In genomic region chr15:59013246-59013645, GRCh38 we compare ENCODE assay signal across 20 cellular contexts.
"Had no signal": no experiment of that assay in that cellular context is flagged by ENCODE, and none has a peak within 500 bp of the region (broad histone marks: within the 10 kb centered on the region; RNA-seq: fewer than 3 reads in every experiment).

No MANE protein-coding gene starts in this region.

- H3K36me3 ChIP-seq: breast epithelium, sigmoid colon, thyroid gland had no signal

- H3K4me3 Mint-ChIP-seq: activated CD4-positive, alpha-beta T cell treated with anti-CD3 and anti-CD28 coated beads, Interleukin-2, amount 10 ng/mL, durations not matched to agents 24 days and 14 days; activated CD8-positive, alpha-beta memory T cell treated with anti-CD3 and anti-CD28 coated beads, Interleukin-2, amount 10 ng/mL, durations not matched to agents 7 days and 5 days; activated CD8-positive, alpha-beta T cell treated with anti-CD3 and anti-CD28 coated beads for 36 hours; activated naive CD8-positive, alpha-beta T cell treated with anti-CD3 and anti-CD28 coated beads, Interleukin-2, amount 50 U/mL, for 24 hours; naive B cell; neural crest cell had no signal

- H3K27ac ChIP-seq: breast epithelium, coronary artery, foreskin keratinocyte, lower lobe of right lung, sigmoid colon, thyroid gland had no signal

- H3K9me3 ChIP-seq: breast epithelium, lower lobe of right lung, sigmoid colon, thyroid gland had no signal

- H3K27ac Mint-ChIP-seq: activated CD4-positive, alpha-beta T cell treated with anti-CD3 and anti-CD28 coated beads, Interleukin-2, amount 10 ng/mL, durations not matched to agents 24 days and 14 days; activated CD8-positive, alpha-beta memory T cell treated with anti-CD3 and anti-CD28 coated beads, Interleukin-2, amount 10 ng/mL, durations not matched to agents 7 days and 5 days; activated CD8-positive, alpha-beta T cell treated with anti-CD3 and anti-CD28 coated beads for 36 hours; activated naive CD8-positive, alpha-beta T cell treated with anti-CD3 and anti-CD28 coated beads, Interleukin-2, amount 50 U/mL, for 24 hours had no signal

- H3K9me3 Mint-ChIP-seq: activated CD4-positive, alpha-beta T cell treated with anti-CD3 and anti-CD28 coated beads, Interleukin-2, amount 10 ng/mL, durations not matched to agents 24 days and 14 days; activated CD8-positive, alpha-beta T cell treated with anti-CD3 and anti-CD28 coated beads for 36 hours; activated naive CD8-positive, alpha-beta T cell treated with anti-CD3 and anti-CD28 coated beads, Interleukin-2, amount 50 U/mL, for 24 hours; naive B cell had no signal

- H3K27me3 ChIP-seq: breast epithelium, foreskin keratinocyte, sigmoid colon, thyroid gland had no signal

- H3K36me3 Mint-ChIP-seq: naive B cell had no signal

- H3K4me1 ChIP-seq: breast epithelium, foreskin keratinocyte had no signal

- ATAC-seq: activated CD4-positive, CD25-positive, alpha-beta regulatory T cell treated with anti-CD3 and anti-CD28 coated beads, Interleukin-2, amount 50 U/mL, for 24 hours; activated CD8-positive, alpha-beta memory T cell treated with anti-CD3 and anti-CD28 coated beads, Interleukin-2, amount 10 ng/mL, durations not matched to agents 7 days and 5 days; activated CD8-positive, alpha-beta T cell treated with anti-CD3 and anti-CD28 coated beads for 36 hours; activated naive CD8-positive, alpha-beta T cell treated with anti-CD3 and anti-CD28 coated beads, Interleukin-2, amount 50 U/mL, for 24 hours; foreskin keratinocyte; lower lobe of right lung had no signal

- H3K27me3 Mint-ChIP-seq: activated CD4-positive, alpha-beta T cell treated with anti-CD3 and anti-CD28 coated beads, Interleukin-2, amount 10 ng/mL, durations not matched to agents 24 days and 14 days; activated CD8-positive, alpha-beta memory T cell treated with anti-CD3 and anti-CD28 coated beads, Interleukin-2, amount 10 ng/mL, durations not matched to agents 7 days and 5 days; activated CD8-positive, alpha-beta T cell treated with anti-CD3 and anti-CD28 coated beads for 36 hours; activated naive CD8-positive, alpha-beta T cell treated with anti-CD3 and anti-CD28 coated beads, Interleukin-2, amount 50 U/mL, for 24 hours; naive B cell had no signal

- DNase-seq: activated CD4-positive, alpha-beta T cell treated with anti-CD3 and anti-CD28 coated beads, Interleukin-2, amount 10 ng/mL, durations not matched to agents 24 days and 14 days; activated CD8-positive, alpha-beta memory T cell treated with anti-CD3 and anti-CD28 coated beads, Interleukin-2, amount 10 ng/mL, durations not matched to agents 7 days and 5 days; activated CD8-positive, alpha-beta T cell treated with anti-CD3 and anti-CD28 coated beads for 36 hours; activated gamma-delta T cell; activated naive CD4-positive, alpha-beta T cell treated with anti-CD3 and anti-CD28 coated beads, Interleukin-2, amount 50 U/mL, for 16 hours; activated naive CD8-positive, alpha-beta T cell treated with anti-CD3 and anti-CD28 coated beads, Interleukin-2, amount 50 U/mL, for 24 hours; activated T-cell treated with anti-CD3 and anti-CD28 coated beads for 4 hours; anterior cingulate cortex; foreskin keratinocyte; lower lobe of right lung; naive B cell; retina; sigmoid colon; stimulated activated CD4-positive, alpha-beta T cell treated with anti-CD3 and anti-CD28 coated beads, Interleukin-2, amount 100 ng/mL, for 48 hours; stimulated activated naive CD4-positive, alpha-beta T cell; thyroid gland had no signal

- H3K4me3 ChIP-seq: breast epithelium, coronary artery, lower lobe of right lung, sigmoid colon, thyroid gland had no signal
